ENCODE assay signal across 20 cellular contexts in the genomic region with DNA sequence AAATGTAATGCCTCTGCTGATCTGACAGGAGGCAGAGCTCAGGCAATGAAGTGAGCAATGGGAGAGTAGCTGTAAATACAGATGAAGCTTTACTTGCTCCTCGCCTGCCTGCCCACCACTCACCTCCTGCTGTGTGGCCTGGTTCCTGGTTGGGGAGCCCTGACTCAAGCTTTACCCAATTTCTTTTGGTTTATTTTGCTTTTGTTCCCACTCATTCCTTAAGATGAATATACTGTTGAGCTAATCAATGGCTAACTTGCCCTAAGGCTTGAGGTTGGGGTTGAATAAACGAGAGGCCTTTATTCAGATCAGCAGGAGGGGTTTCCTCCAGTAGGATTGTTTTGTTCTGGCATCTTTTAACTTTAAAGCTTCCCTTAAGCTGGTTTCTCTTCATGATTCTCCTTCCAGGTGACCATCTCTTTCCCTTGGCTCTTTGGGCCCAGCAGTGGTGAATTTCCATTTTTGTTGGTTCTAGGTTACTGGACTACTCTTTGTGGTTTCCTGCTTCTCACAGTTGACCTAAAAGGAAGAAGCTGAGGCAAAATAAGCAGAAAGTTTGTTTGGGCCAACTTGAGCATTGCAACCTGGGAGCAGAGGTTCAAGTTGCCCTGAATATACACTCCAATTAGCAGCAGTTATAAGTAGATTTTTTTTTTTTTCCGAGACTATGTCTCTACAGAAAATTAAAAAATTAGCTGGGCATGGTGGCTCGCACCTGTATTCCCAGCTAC. TPM values are rescaled to one million over a fixed set of nuclear protein-coding genes. Genes with fewer than 3 reads are reported as not detected.
DNase-seq lines count a peak whose midpoint lies in the region; ATAC-seq and TF ChIP-seq lines count a peak whose summit lies in the region.
"Had no signal": no experiment of that assay in that cellular context is flagged by ENCODE, and none has a peak within 500 bp of the region (broad histone marks: within the 10 kb centered on the region; RNA-seq: fewer than 3 reads in every experiment).

No MANE protein-coding gene starts in this region.

- no peaks in the 10 kb centered on the region for H3K9me3 Mint-ChIP-seq in activated CD4-positive, alpha-beta T cell treated with anti-CD3 and anti-CD28 coated beads, Interleukin-2, amount 10 ng/mL, durations not matched to agents 7 days and 5 days
- no peaks in the 10 kb centered on the region for H3K9me3 Mint-ChIP-seq in neural progenitor cell
- no peaks in the 10 kb centered on the region for H3K9me3 Mint-ChIP-seq in CD4-positive, alpha-beta T cell
- H3K9me3 Mint-ChIP-seq: activated naive CD4-positive, alpha-beta T cell treated with anti-CD3 and anti-CD28 coated beads for 36 hours; brain had no signal

- H4K20me1 ChIP-seq in neural progenitor cell (ENCODE audit: low read depth), result peaks cover 44% of the 10 kb centered on the region
- no peaks in the 10 kb centered on the region for H4K20me1 ChIP-seq in hepatocyte (ENCODE audit: insufficient read depth, poor library complexity, severe bottlenecking)

- H3K36me3 Mint-ChIP-seq in activated CD4-positive, alpha-beta T cell treated with anti-CD3 and anti-CD28 coated beads, Interleukin-2, amount 10 ng/mL, durations not matched to agents 7 days and 5 days (ENCODE audit: low read depth), result no peaks in the 10 kb centered on the region
- peaks cover 1% of the 10 kb centered on the region for H3K36me3 Mint-ChIP-seq in neural progenitor cell
- no peaks in the 10 kb centered on the region for H3K36me3 Mint-ChIP-seq in CD4-positive, alpha-beta T cell (ENCODE audit: low read depth)

- no peaks in the 10 kb centered on the region for H3K27me3 Mint-ChIP-seq in activated CD4-positive, alpha-beta T cell treated with anti-CD3 and anti-CD28 coated beads, Interleukin-2, amount 10 ng/mL, durations not matched to agents 7 days and 5 days
- no peaks in the 10 kb centered on the region for H3K27me3 Mint-ChIP-seq in neural progenitor cell (ENCODE audit: insufficient read depth, low read depth)
- H3K27me3 Mint-ChIP-seq in CD4-positive, alpha-beta T cell, result no peaks in the 10 kb centered on the region
- H3K27me3 Mint-ChIP-seq: brain had no signal

- H3K79me2 ChIP-seq in neural progenitor cell (ENCODE audit: low read depth), result no peaks in the 10 kb centered on the region
- H3K79me2 ChIP-seq in hepatocyte, result no peaks in the 10 kb centered on the region

- CTCF ChIA-PET in activated CD4-positive, alpha-beta T cell treated with anti-CD3 and anti-CD28 coated beads, Interleukin-2, amount 10 ng/mL, durations not matched to agents 7 days and 5 days (lab: Charles Lee), result interaction anchor here (0.6 to 1.9 kb wide), 3 partner anchors 10 to 300 kb away, joined by 3 to 7 read pairs (median 4); no protein-coding TSS in a partner anchor
- CTCF ChIA-PET in CD4-positive, alpha-beta T cell (lab: Charles Lee), result no interaction called here

- ATAC-seq in CD4-positive, alpha-beta T cell (ENCODE audit: poor library complexity), result no peak
- ATAC-seq: activated CD4-positive, CD25-positive, alpha-beta regulatory T cell treated with anti-CD3 and anti-CD28 coated beads, Interleukin-2, amount 50 U/mL, for 24 hours; gastrocnemius medialis had no signal

- H3K9me2 ChIP-seq in hepatocyte (replicated peaks; ENCODE audit: insufficient read depth), result no peaks in the 10 kb centered on the region

- no peak overlapping the region for H3K4me3 Mint-ChIP-seq in activated CD4-positive, alpha-beta T cell treated with anti-CD3 and anti-CD28 coated beads, Interleukin-2, amount 10 ng/mL, durations not matched to agents 7 days and 5 days
- no peak overlapping the region for H3K4me3 Mint-ChIP-seq in neural progenitor cell
- H3K4me3 Mint-ChIP-seq in CD4-positive, alpha-beta T cell, result no peak overlapping the region
- H3K4me3 Mint-ChIP-seq: activated naive CD4-positive, alpha-beta T cell treated with anti-CD3 and anti-CD28 coated beads for 36 hours; brain had no signal

- no peaks in the 10 kb centered on the region for H3K27me3 ChIP-seq in HUES64 (ENCODE audit: insufficient read depth, low read length)
- no peaks in the 10 kb centered on the region for H3K27me3 ChIP-seq in neural progenitor cell
- H3K27me3 ChIP-seq in CD4-positive, alpha-beta T cell (ENCODE audit: control insufficient read depth, insufficient read depth, low read length), result no peaks in the 10 kb centered on the region
- no peaks in the 10 kb centered on the region for H3K27me3 ChIP-seq in hepatocyte
- no peaks in the 10 kb centered on the region for H3K27me3 ChIP-seq in prostate gland (replicated peaks; ENCODE audit: insufficient read depth)
- H3K27me3 ChIP-seq: colonic mucosa, gastrocnemius medialis, tibial nerve had no signal

- H3F3A ChIP-seq in neural progenitor cell (ENCODE audit: low read depth), result peaks cover 30% of the 10 kb centered on the region

- H3K9me3 ChIP-seq in HUES64 (ENCODE audit: insufficient read depth, low read depth, low read length), result no peaks in the 10 kb centered on the region
- H3K9me3 ChIP-seq in neural progenitor cell (ENCODE audit: low read depth), result no peaks in the 10 kb centered on the region
- no peaks in the 10 kb centered on the region for H3K9me3 ChIP-seq in CD4-positive, alpha-beta T cell (ENCODE audit: control insufficient read depth, low read length)
- no peaks in the 10 kb centered on the region for H3K9me3 ChIP-seq in hepatocyte (ENCODE audit: low read depth)
- no peaks in the 10 kb centered on the region for H3K9me3 ChIP-seq in prostate gland
- H3K9me3 ChIP-seq: colonic mucosa, gastrocnemius medialis, tibial nerve had no signal

- H3K4me2 ChIP-seq in neural progenitor cell (peak overlapping the region; percentile 61), hepatocyte (no peak overlapping the region)

- DNase-seq in activated CD4-positive, alpha-beta T cell treated with anti-CD3 and anti-CD28 coated beads, Interleukin-2, amount 10 ng/mL, durations not matched to agents 7 days and 5 days, result no peak
- DNase-seq in activated CD4-positive, alpha-beta T cell treated with anti-CD3 and anti-CD28 coated beads for 1 hour, result no peak
- peak; percentile 64 for DNase-seq in ecto neural progenitor cell (ENCODE audit: low spot score)
- DNase-seq in neural progenitor cell (ENCODE audit: low spot score), result peak; percentile 79
- DNase-seq in CD4-positive, alpha-beta T cell, result no peak
- DNase-seq in hepatocyte (ENCODE audit: low spot score), result no peak
- DNase-seq in prostate gland (ENCODE audit: low spot score), result no peak
- DNase-seq: activated naive CD4-positive, alpha-beta T cell treated with anti-CD3 and anti-CD28 coated beads for 36 hours; colonic mucosa; DMS53; gastrocnemius medialis; midbrain; NCI-H2081 treated with DMSO at 0.1 percent for 48 hours; NCI-H524; stimulated activated naive CD4-positive, alpha-beta T cell had no signal

- H3K9ac ChIP-seq in HUES64 (ENCODE audit: low read depth, low read length), result peak overlapping the region; percentile 38; the same call in 1 of the 2 replicates
- H3K9ac ChIP-seq in neural progenitor cell, result no peak overlapping the region

- TF ChIP-seq CTCF in neural progenitor cell (IDR thresholded peaks at IDR 0.05), result no peak
- no peak for TF ChIP-seq CTCF in CD4-positive, alpha-beta T cell (IDR thresholded peaks at IDR 0.05)
- TF ChIP-seq CTCF in hepatocyte (IDR thresholded peaks at IDR 0.05; ENCODE audit: poor library complexity), result no peak
- TF ChIP-seq CTCF in prostate gland (IDR thresholded peaks at IDR 0.05), result no peak

- peak overlapping the region; percentile 60 for H3K27ac Mint-ChIP-seq in activated CD4-positive, alpha-beta T cell treated with anti-CD3 and anti-CD28 coated beads, Interleukin-2, amount 10 ng/mL, durations not matched to agents 7 days and 5 days
- peak overlapping the region; percentile 31 for H3K27ac Mint-ChIP-seq in neural progenitor cell
- no peak overlapping the region for H3K27ac Mint-ChIP-seq in CD4-positive, alpha-beta T cell
- H3K27ac Mint-ChIP-seq: activated naive CD4-positive, alpha-beta T cell treated with anti-CD3 and anti-CD28 coated beads for 36 hours; brain had no signal

- H2AFZ ChIP-seq in neural progenitor cell (replicated peaks) (no peak overlapping the region), hepatocyte (no peak overlapping the region)

- peaks cover 16% of the 10 kb centered on the region for H3K4me1 ChIP-seq in HUES64 (ENCODE audit: insufficient read depth, low read length)
- peaks cover 18% of the 10 kb centered on the region for H3K4me1 ChIP-seq in neural progenitor cell
- peaks cover 3% of the 10 kb centered on the region for H3K4me1 ChIP-seq in hepatocyte (ENCODE audit: insufficient read depth)
- no peaks in the 10 kb centered on the region for H3K4me1 ChIP-seq in prostate gland (replicated peaks)
- H3K4me1 ChIP-seq: colonic mucosa had no signal

- no peak for TF ChIP-seq POLR2A in prostate gland (IDR thresholded peaks at IDR 0.05)

- WGBS in HUES64, result 43% methylated on average over 4 of the region's 4 CpGs
- WGBS in hepatocyte (ENCODE audit: low lambda C conversion rate, missing lambda C conversion rate), result 82% methylated on average over 4 of the region's 4 CpGs
- 88% methylated on average over 4 of the region's 4 CpGs for WGBS in prostate gland

- H3K4me3 ChIP-seq in HUES64 (ENCODE audit: low read length), result no peak overlapping the region
- peak overlapping the region; percentile 16 for H3K4me3 ChIP-seq in neural progenitor cell
- H3K4me3 ChIP-seq in hepatocyte, result no peak overlapping the region
- H3K4me3 ChIP-seq in prostate gland, result no peak overlapping the region
- H3K4me3 ChIP-seq: colonic mucosa, gastrocnemius medialis, tibial nerve had no signal

- H3K27ac ChIP-seq in HUES64 (ENCODE audit: low read depth, low read length), result peak overlapping the region; percentile 93
- no peak overlapping the region for H3K27ac ChIP-seq in neural progenitor cell
- H3K27ac ChIP-seq in CD4-positive, alpha-beta T cell (ENCODE audit: low read depth, low read length), result no peak overlapping the region
- H3K27ac ChIP-seq in hepatocyte, result no peak overlapping the region
- H3K27ac ChIP-seq in prostate gland, result no peak overlapping the region
- H3K27ac ChIP-seq: C4-2B, colonic mucosa, gastrocnemius medialis, tibial nerve had no signal

- H3K36me3 ChIP-seq in HUES64 (ENCODE audit: insufficient read depth, low read length) (no peaks in the 10 kb centered on the region), neural progenitor cell (no peaks in the 10 kb centered on the region), hepatocyte (replicated peaks; ENCODE audit: insufficient read depth, low read depth) (no peaks in the 10 kb centered on the region), prostate gland (no peaks in the 10 kb centered on the region)
- H3K36me3 ChIP-seq: colonic mucosa, gastrocnemius medialis had no signal

- intact Hi-C loops in CD4-positive, alpha-beta T cell (cut with DNase I, micrococcal nuclease), result no loop called here
- intact Hi-C loops in prostate gland (cut with DNase I), result no loop called here

- peaks cover 8% of the 10 kb centered on the region for H3K4me1 Mint-ChIP-seq in activated CD4-positive, alpha-beta T cell treated with anti-CD3 and anti-CD28 coated beads, Interleukin-2, amount 10 ng/mL, durations not matched to agents 7 days and 5 days
- H3K4me1 Mint-ChIP-seq in neural progenitor cell, result peaks cover 25% of the 10 kb centered on the region
- no peaks in the 10 kb centered on the region for H3K4me1 Mint-ChIP-seq in CD4-positive, alpha-beta T cell (ENCODE audit: low read depth)

- POLR2A ChIA-PET in activated CD4-positive, alpha-beta T cell treated with anti-CD3 and anti-CD28 coated beads, Interleukin-2, amount 10 ng/mL, durations not matched to agents 7 days and 5 days (lab: Charles Lee), result no interaction called here
- POLR2A ChIA-PET in CD4-positive, alpha-beta T cell (lab: Charles Lee), result interaction anchor here (1.4 kb wide), 1 partner anchor 39 kb away, joined by 4 read pairs; no protein-coding TSS in a partner anchor

RNA-seq across cellular contexts. Expression of gene STARD9, which starts 44.4 kb away (rescaled TPM):
- 10 to 100 TPM in 1 of 2 experiments, 1 to 10 TPM in 1; 8.8 to 11.6 TPM for total RNA-seq in activated CD4-positive, alpha-beta T cell treated with anti-CD3 and anti-CD28 coated beads, Interleukin-2, amount 10 ng/mL, durations not matched to agents 7 days and 5 days
- polyA plus RNA-seq in HUES64 (2013, experiment 1 of 2), result 2.0 TPM
- 3.0 TPM for polyA plus RNA-seq in HUES64 (2013, experiment 2 of 2)
- total RNA-seq in neural progenitor cell (ENCODE audit: low replicate concordance) (11.9 and 17.0 TPM in 2 replicates), hepatocyte (1.8 and 3.0 TPM in 2 replicates), prostate gland (10 to 100 TPM in 1 of 2 donors, 1 to 10 TPM in 1; 2.6 to 45.8 TPM)
- 1 to 10 TPM; 2.8 to 4.6 TPM for total RNA-seq in CD4-positive, alpha-beta T cell
- 0.50 and 2.3 TPM in 2 replicates for polyA plus RNA-seq in hepatocyte

Comparison
In these comparisons a context has a peak if more than half of its experiments do, and no peak if none do; other contexts are left out.
1. DNase-seq: peak in ecto neural progenitor cell (single experiment) and neural progenitor cell (single experiment); none in activated CD4-positive, alpha-beta T cell treated with anti-CD3 and anti-CD28 coated beads, Interleukin-2, amount 10 ng/mL, durations not matched to agents 7 days and 5 days (single experiment), activated CD4-positive, alpha-beta T cell treated with anti-CD3 and anti-CD28 coated beads for 1 hour (single experiment), CD4-positive, alpha-beta T cell (0 of 10), hepatocyte (single experiment) and prostate gland (single experiment).